Comparison of ENCODE assay signal across 18 cellular contexts in the genomic region with DNA sequence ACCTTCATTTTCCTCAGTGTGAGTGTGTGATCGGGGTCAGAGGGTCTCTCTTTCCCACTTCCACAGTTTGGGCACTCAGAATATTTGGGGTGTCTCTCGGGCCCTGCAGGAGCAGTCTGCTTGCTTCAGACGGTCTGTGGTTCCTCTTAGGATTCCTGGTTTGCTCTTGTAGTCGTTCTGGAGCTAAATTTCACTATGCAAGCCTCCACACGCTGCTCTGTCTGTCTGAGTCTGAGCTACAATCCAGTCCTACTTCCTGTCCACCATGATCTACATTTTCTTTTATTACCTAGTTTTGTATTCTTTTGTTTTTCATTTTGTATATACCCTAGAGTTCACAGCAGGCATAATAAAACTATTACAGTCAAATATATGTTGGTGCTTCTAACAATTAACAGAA.
DNase-seq lines count a peak whose midpoint lies in the region; ATAC-seq, FAIRE-seq and TF ChIP-seq lines count a peak whose summit lies in the region.
"Had no signal": no experiment of that assay in that cellular context is flagged by ENCODE, and none has a peak within 500 bp of the region (broad histone marks: within the 10 kb centered on the region; RNA-seq: fewer than 3 reads in every experiment).

No MANE protein-coding gene starts in this region.

- TF ChIP-seq POLR2A in GM12891 (IDR thresholded peaks at IDR 0.05; ENCODE audit: low read depth, low read length), result no peak

- CTCF ChIA-PET in PC-9 (lab: Charles Lee), result no interaction called here

- no peaks in the 10 kb centered on the region for H3F3A ChIP-seq in PC-9 (ENCODE audit: insufficient read depth, low read depth)

- H3K27me3 ChIP-seq in PC-9 (ENCODE audit: insufficient read depth, low read depth) (no peaks in the 10 kb centered on the region), bronchial epithelial cell (ENCODE audit: control insufficient read depth, insufficient read depth, low read length) (no peaks in the 10 kb centered on the region), foreskin keratinocyte (no peaks in the 10 kb centered on the region)
- H3K27me3 ChIP-seq: BLaER1 treated with 17β-estradiol and CSF1 and Interleukin-3, amounts not matched to agents 10 nM and 100 nM had no signal

- POLR2A ChIA-PET in PC-9 (lab: Charles Lee; ENCODE audit: unreplicated experiment), result interaction anchor here (0.6 kb wide), 1 partner anchor 1153 kb away, joined by 6 read pairs; no protein-coding TSS in a partner anchor

- no peaks in the 10 kb centered on the region for H3K79me2 ChIP-seq in PC-9 (ENCODE audit: low read depth)

- 0 out of 2 replicates have a peak, but pooled peaks cover 6% of the 10 kb centered on the region for H3K9me3 ChIP-seq in PC-9 (ENCODE audit: insufficient read depth, low read depth)

- no peak overlapping the region for H3K4me3 ChIP-seq in PC-9
- no peak overlapping the region for H3K4me3 ChIP-seq in bronchial epithelial cell (ENCODE audit: low read depth, low read length)
- H3K4me3 ChIP-seq: BLaER1 treated with 17β-estradiol and CSF1 and Interleukin-3, amounts not matched to agents 10 nM and 100 nM had no signal

- BruUV-seq in PC-9 (replicated peaks; lab: Mats Ljungman, UMichigan), result no TSS peak

- no peaks in the 10 kb centered on the region for H3K9me2 ChIP-seq in PC-9 (ENCODE audit: insufficient read depth)

- H3K27ac ChIP-seq in PC-9 (no peak overlapping the region), foreskin keratinocyte (no peak overlapping the region)
- H3K27ac ChIP-seq: BLaER1 treated with 17β-estradiol and CSF1 and Interleukin-3, amounts not matched to agents 10 nM and 100 nM had no signal

- ATAC-seq in foreskin keratinocyte, result no peak
- no peak for ATAC-seq in HG03175 (IDR thresholded peaks at IDR 0.05; ENCODE audit: unreplicated experiment)
- ATAC-seq: HCT116, HepG2 had no signal

- H3K36me3 ChIP-seq in PC-9 (ENCODE audit: low read depth) (no peaks in the 10 kb centered on the region), bronchial epithelial cell (ENCODE audit: control insufficient read depth, insufficient read depth, low read length) (no peaks in the 10 kb centered on the region)
- H3K36me3 ChIP-seq: BLaER1 treated with 17β-estradiol and CSF1 and Interleukin-3, amounts not matched to agents 10 nM and 100 nM had no signal

- H3K4me1 ChIP-seq in PC-9 (replicated peaks; ENCODE audit: insufficient read depth) (no peaks in the 10 kb centered on the region), foreskin keratinocyte (no peaks in the 10 kb centered on the region)
- H3K4me1 ChIP-seq: BLaER1 treated with 17β-estradiol and CSF1 and Interleukin-3, amounts not matched to agents 10 nM and 100 nM had no signal

- no peak overlapping the region for H3K4me2 ChIP-seq in PC-9
- H3K4me2 ChIP-seq: BLaER1 treated with 17β-estradiol and CSF1 and Interleukin-3, amounts not matched to agents 10 nM and 100 nM had no signal

- TF ChIP-seq CTCF in PC-9 (conservative IDR thresholded peaks at IDR 0.05), result no peak
- no peak for TF ChIP-seq CTCF in bronchial epithelial cell (IDR thresholded peaks at IDR 0.05; ENCODE audit: insufficient read depth, low read length, severe bottlenecking)
- no peak for TF ChIP-seq CTCF in foreskin keratinocyte (conservative IDR thresholded peaks at IDR 0.05)

- FAIRE-seq in bronchial epithelial cell (lab: Jason Lieb, UNC) (no peak), GM12891 (lab: Jason Lieb, UNC) (no peak)
- FAIRE-seq: GM12892, GM18507, HepG2 had no signal

- no peaks in the 10 kb centered on the region for H4K20me1 ChIP-seq in PC-9 (ENCODE audit: insufficient read depth)
- H4K20me1 ChIP-seq: BLaER1 treated with 17β-estradiol and CSF1 and Interleukin-3, amounts not matched to agents 10 nM and 100 nM had no signal

- DNase-seq in PC-9 (no peak), bronchial epithelial cell (ENCODE audit: low read depth) (peak; percentile 22), foreskin keratinocyte (peak; percentile 24 to 56), GM12891 (ENCODE audit: insufficient read length, low spot score) (no peak), CD1c-positive myeloid dendritic cell (ENCODE audit: extremely low spot score) (no peak)
- DNase-seq: CD4-positive, CD25-positive, alpha-beta regulatory T cell; CD8-positive, alpha-beta memory T cell; COR-L47; DMS 273 treated with DMSO at 0.1 percent for 48 hours; GOT3; H7; HFFc6 had no signal

- H2AFZ ChIP-seq in PC-9, result peak overlapping the region; percentile 73; the same call in 1 of the 2 replicates

- intact Hi-C loops in PC-9 (cut with micrococcal nuclease; ENCODE audit: unreplicated experiment), result no loop called here

TF ChIP-seq in GM12891, 5 proteins besides CTCF, POLR2A, EP300 and RAD21:
- TF ChIP-seq SPI1 (IDR thresholded peaks at IDR 0.05; ENCODE audit: low read depth, low read length) (no peak), PAX5 (IDR thresholded peaks at IDR 0.05; ENCODE audit: insufficient read depth, low read length, severe bottlenecking) (no peak), TAF1 (IDR thresholded peaks at IDR 0.05; ENCODE audit: low read depth, low read length) (no peak), POU2F2 (IDR thresholded peaks at IDR 0.05; ENCODE audit: low read depth, low read length) (no peak), POLR2AphosphoS5 (IDR thresholded peaks at IDR 0.05; ENCODE audit: low read depth, low read length) (no peak)

Comparison
In these comparisons a context has a peak if more than half of its experiments do, and no peak if none do; other contexts are left out.
1. DNase-seq: peak in bronchial epithelial cell (single experiment) and foreskin keratinocyte (2 of 2); none in PC-9 (0 of 2), GM12891 (single experiment) and CD1c-positive myeloid dendritic cell (single experiment).